ENCODE assay signal across 8 cellular contexts in the genomic region with DNA sequence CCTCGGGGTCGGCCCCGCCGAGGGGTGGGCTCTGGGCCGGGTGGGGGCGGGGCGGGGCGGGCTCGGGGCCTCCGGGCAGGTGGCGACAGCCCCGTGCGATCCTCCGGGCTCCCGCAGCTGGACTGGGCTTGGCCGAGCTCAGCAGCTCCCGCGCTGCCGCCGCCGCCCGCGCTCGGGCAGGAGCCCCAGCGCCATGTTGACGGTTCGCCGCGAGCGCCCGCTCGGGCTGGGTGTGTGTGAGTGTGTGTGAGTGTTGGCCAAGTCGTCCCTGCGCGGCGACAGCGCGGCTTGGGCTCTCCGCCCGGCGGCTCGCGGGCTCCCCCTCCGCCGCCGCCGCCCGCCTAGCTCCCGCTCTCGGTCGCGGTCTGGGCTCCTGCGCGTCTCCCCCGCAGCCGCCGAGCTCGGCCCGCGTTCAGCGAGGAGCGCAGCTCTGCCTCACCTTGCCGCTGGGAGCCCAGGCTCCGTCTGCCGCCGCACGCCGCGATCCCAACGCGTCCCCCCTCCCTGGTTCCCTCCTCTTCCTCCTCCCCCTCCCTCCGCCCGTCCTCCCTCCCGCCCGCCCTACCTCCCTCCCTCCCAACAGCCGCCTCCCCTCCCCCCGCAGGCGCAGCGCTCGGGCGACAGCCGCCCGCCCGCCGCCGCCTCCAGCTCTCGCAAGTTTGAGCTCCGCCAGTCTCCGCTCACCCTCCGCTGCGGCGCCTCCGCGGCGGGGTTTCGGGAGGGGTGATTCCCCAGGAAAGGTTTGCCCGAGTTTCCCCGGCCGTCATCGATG. TPM values are rescaled to one million over a fixed set of nuclear protein-coding genes. Genes with fewer than 3 reads are reported as not detected.
DNase-seq lines count a peak whose midpoint lies in the region; ATAC-seq, FAIRE-seq and TF ChIP-seq lines count a peak whose summit lies in the region.

BCOR (minus strand) TSS at position 467 of the 772 bp plus-strand sequence. CDS start 20,029 bp downstream, outside the sequence.

- FAIRE-seq in GM19239 (lab: Jason Lieb, UNC): peak; percentile 83
- FAIRE-seq in D721Med (lab: Jason Lieb, UNC): no peak

- H3K9me3 ChIP-seq in colonic mucosa: no peaks in the 10 kb centered on the region
- no peaks in the 10 kb centered on the region for H3K9me3 ChIP-seq in right lobe of liver

- peak; percentile 69 for DNase-seq in AG20443 (ENCODE audit: low spot score)
- no peak for DNase-seq in GM19239 (ENCODE audit: insufficient read length, low spot score)
- peak; percentile 56 for DNase-seq in NCI-H2171 (lab: John Stamatoyannopoulos, UW)
- peak; percentile 81 for DNase-seq in colonic mucosa
- peak; percentile 85 to 87 (median 85) for DNase-seq in right lobe of liver
- DNase-seq in stimulated activated CD4-positive, alpha-beta T cell treated with anti-CD3 and anti-CD28 coated beads, Interleukin-4, amount 100 ng/mL, for 1 hour: peak; percentile 78
- no peak for DNase-seq in D721Med (ENCODE audit: insufficient read length, low spot score)

- intact Hi-C loops in colonic mucosa (cut with DNase I) (loop anchor here (10.0 kb wide), 1 partner anchor 83 kb away; no protein-coding TSS in a partner anchor), right lobe of liver (cut with DNase I) (loop anchor here in 1 of 2 donors (5.0 kb wide), 1 partner anchor 75 kb away; no protein-coding TSS in a partner anchor)

- WGBS in right lobe of liver (ENCODE audit: insufficient coverage, low coverage, low lambda C conversion rate, missing lambda C conversion rate): 12% methylated on average over 23 of the region's 100 CpGs

- no peaks in the 10 kb centered on the region for H3K4me1 ChIP-seq in colonic mucosa
- peaks cover 0 to 11% (median 0%) of the 10 kb centered on the region in 4 donors for H3K4me1 ChIP-seq in right lobe of liver

- H3K4me3 ChIP-seq in colonic mucosa (peak within 1 kb of the TSS; percentile 63), right lobe of liver (peak within 1 kb of the TSS; percentile 65 to 74 (median 68))

- TF ChIP-seq POLR2A in right lobe of liver (IDR thresholded peaks at IDR 0.05): peak; percentile 84

- H3K36me3 ChIP-seq in colonic mucosa (no peaks in the 10 kb centered on the region), right lobe of liver (no peaks in the 10 kb centered on the region)

- TF ChIP-seq CTCF in colonic mucosa (IDR thresholded peaks at IDR 0.05): no peak
- no peak for TF ChIP-seq CTCF in right lobe of liver (IDR thresholded peaks at IDR 0.05)
- TF ChIP-seq CTCF in D721Med (IDR thresholded peaks at IDR 0.05; ENCODE audit: insufficient read depth, missing control alignments): no peak

- peak within 1 kb of the TSS; percentile 91 for H3K27ac ChIP-seq in colonic mucosa
- peak within 1 kb of the TSS; percentile 75 to 90 (median 87) for H3K27ac ChIP-seq in right lobe of liver

- ATAC-seq in activated CD4-positive, CD25-positive, alpha-beta regulatory T cell treated with anti-CD3 and anti-CD28 coated beads, Interleukin-2, amount 50 U/mL, for 24 hours: peak; percentile 29 to 34
- ATAC-seq in right lobe of liver: peak; percentile 48 to 64 (median 60)

- H3K9ac ChIP-seq in colonic mucosa (ENCODE audit: low read depth in 2 of 2, low read length in 2 of 2): peak within 1 kb of the TSS; percentile 66 to 79

- H3K27me3 ChIP-seq in colonic mucosa: peaks cover 36% of the 10 kb centered on the region
- peaks cover 0 to 4% of the 10 kb centered on the region in 2 donors for H3K27me3 ChIP-seq in right lobe of liver

RNA-seq across cellular contexts. Expression of gene BCOR, which starts in this region (rescaled TPM):
- 10 to 100 TPM; 18.3 to 21.3 TPM for total RNA-seq in colonic mucosa
- 10 to 100 TPM in 4 of 6 experiments, 1 to 10 TPM in 2; 9.4 to 16.6 (median 12.0) TPM for total RNA-seq in right lobe of liver

Comparison
In these comparisons a context has a peak if more than half of its experiments do, and no peak if none do; other contexts are left out.
1. DNase-seq: peak in AG20443 (single experiment), NCI-H2171 (single experiment), colonic mucosa (single experiment), right lobe of liver (3 of 3) and stimulated activated CD4-positive, alpha-beta T cell treated with anti-CD3 and anti-CD28 coated beads, Interleukin-4, amount 100 ng/mL, for 1 hour (single experiment); none in GM19239 (single experiment) and D721Med (single experiment).